8 cellular contexts compared by ENCODE assay signal in genomic region chr19:48837081-48837524, GRCh38. TPM values are rescaled to one million over a fixed set of nuclear protein-coding genes. Genes with fewer than 3 reads are reported as not detected.
A peak's percentile ranks its signal among the peaks of the same experiment; 100 is the strongest.
DNase-seq lines count a peak whose midpoint lies in the region; ATAC-seq and TF ChIP-seq lines count a peak whose summit lies in the region.

No MANE protein-coding gene starts in this region.

- no peak for TF ChIP-seq POLR2A in right lobe of liver (IDR thresholded peaks at IDR 0.05)

- H3K4me3 ChIP-seq in dorsolateral prefrontal cortex: peak overlapping the region; percentile 18 to 74 (median 56)
- peak overlapping the region in 2 of 3 donors; percentile 49 to 62 for H3K4me3 ChIP-seq in right lobe of liver

- no peaks in the 10 kb centered on the region for H3K9me3 ChIP-seq in right lobe of liver

- H3K27ac ChIP-seq in dorsolateral prefrontal cortex: peak overlapping the region in 45 of 59 donors; percentile 17 to 95 (median 73)
- peak overlapping the region in 2 of 3 donors; percentile 82 to 89 for H3K27ac ChIP-seq in right lobe of liver

- TF ChIP-seq CTCF in dorsolateral prefrontal cortex (IDR thresholded peaks at IDR 0.05 in 54 of 56, conservative IDR thresholded peaks at IDR 0.05 in 2 of 56; ENCODE audit: low read depth in 1 of 56, partially characterized antibody in 56 of 56) (no peak), right lobe of liver (IDR thresholded peaks at IDR 0.05) (no peak)

- H3K27me3 ChIP-seq in dorsolateral prefrontal cortex: no peaks in the 10 kb centered on the region
- no peaks in the 10 kb centered on the region for H3K27me3 ChIP-seq in right lobe of liver

- peak in 12 of 14 donors; percentile 40 to 84 (median 69) for DNase-seq in C1 segment of cervical spinal cord (lab: John Stamatoyannopoulos, UW)
- DNase-seq in NCI-H345 treated with DMSO at 0.1 percent for 48 hours (lab: John Stamatoyannopoulos, UW; ENCODE audit: unreplicated experiment): peak; percentile 66
- DNase-seq in activated CD4-positive, alpha-beta T cell treated with anti-CD3 and anti-CD28 coated beads, Interleukin-2, amount 50 U/mL, for 48 hours: peak; percentile 79 to 85
- DNase-seq in dorsolateral prefrontal cortex: peak; percentile 70 to 92 (median 85)
- DNase-seq in right lobe of liver: peak; percentile 87 to 95 (median 88)
- peak; percentile 36 to 62 (median 43) for DNase-seq in stimulated activated CD4-positive, alpha-beta T cell treated with anti-CD3 and anti-CD28 coated beads, TNF-alpha, amount 100 ng/mL, for 1 hour (ENCODE audit: low read depth in 3 of 3, low spot score in 1 of 3)
- no peak for DNase-seq in NCI-H774 (lab: John Stamatoyannopoulos, UW)

- H3K4me1 ChIP-seq in right lobe of liver: peaks cover 0 to 7% (median 0%) of the 10 kb centered on the region in 4 donors

- WGBS in right lobe of liver (ENCODE audit: insufficient coverage, low coverage, low lambda C conversion rate, missing lambda C conversion rate): 22% methylated on average over 11 of the region's 29 CpGs

- intact Hi-C loops in dorsolateral prefrontal cortex (cut with DNase I): loop anchor here (2.0 to 5.0 kb wide), 2 partner anchors 42 to 190 kb away; partner anchors contain the start of gene CA11 (in 2 of the 2)
- intact Hi-C loops in right lobe of liver (cut with DNase I): loop anchor here (5.0 to 10.0 kb wide), 2 partner anchors 40 to 162 kb away; partner anchors contain the start of gene NTN5 (in 1 of the 2)

- ATAC-seq in GM21723 (IDR thresholded peaks at IDR 0.05; ENCODE audit: unreplicated experiment) (peak; percentile 60), right lobe of liver (peak; percentile 69 to 81 (median 80))

- H3K36me3 ChIP-seq in right lobe of liver: no peaks in the 10 kb centered on the region

RNA-seq across cellular contexts. Expression of gene HSD17B14, which starts 0.8 kb away (rescaled TPM):
- 10 to 100 TPM; 13.0 to 46.6 (median 23.0) TPM for total RNA-seq in dorsolateral prefrontal cortex
- total RNA-seq in right lobe of liver: 10 to 100 TPM in 4 of 6 experiments, 1 to 10 TPM in 2; 3.5 to 78.0 (median 15.7) TPM

RNA-seq across cellular contexts. Expression of gene BCAT2, which starts 26.3 kb away (rescaled TPM):
- total RNA-seq in dorsolateral prefrontal cortex (10 to 100 TPM; 22.7 to 81.8 (median 38.3) TPM), right lobe of liver (10 to 100 TPM in 4 of 6 experiments, 1 to 10 TPM in 2; 8.9 to 48.3 (median 12.5) TPM)

RNA-seq across cellular contexts. Expression of gene PLEKHA4, which starts 31.3 kb away (rescaled TPM):
- total RNA-seq in dorsolateral prefrontal cortex: 10 to 100 TPM in 15 of 120 experiments, 1 to 10 TPM in 105; 1.2 to 16.5 (median 5.6) TPM
- 10 to 100 TPM in 4 of 6 experiments, 1 to 10 TPM in 2; 5.7 to 25.6 (median 12.0) TPM for total RNA-seq in right lobe of liver

RNA-seq across cellular contexts. Expression of gene PPP1R15A, which starts 35.1 kb away (rescaled TPM):
- total RNA-seq in dorsolateral prefrontal cortex (100 to 1,000 TPM in 2 of 120 experiments, 10 to 100 TPM in 118; 16.8 to 138 (median 25.5) TPM), right lobe of liver (10 to 100 TPM in 4 of 6 experiments, 1 to 10 TPM in 2; 4.5 to 25.6 (median 12.2) TPM)
